ENCODE assay signal across 1 cellular context in the genomic region with DNA sequence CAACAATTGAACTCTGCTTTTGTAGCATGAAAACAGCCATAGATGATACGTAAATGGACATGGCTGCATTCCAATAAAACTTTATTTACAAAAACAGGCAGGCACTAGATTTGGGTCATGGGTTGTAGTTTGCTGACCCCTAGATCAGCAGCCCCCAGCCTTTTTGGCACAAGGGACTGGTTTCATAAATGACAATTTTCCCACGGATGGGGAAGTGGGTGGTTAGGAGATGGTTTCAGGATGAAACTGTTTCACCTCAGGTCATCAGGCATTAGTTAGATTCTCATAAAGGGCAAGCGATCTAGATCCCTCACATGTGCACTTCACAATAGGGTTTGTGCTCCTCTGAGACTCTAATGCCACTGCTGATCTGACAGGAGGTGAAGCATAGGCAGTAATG.
TF ChIP-seq lines count a peak whose summit lies in the region.

No MANE protein-coding gene starts in this region.

TF ChIP-seq in GM12878, 131 proteins besides CTCF, POLR2A, EP300 and RAD21 (continued from another document):
- TF ChIP-seq, protein P1, sequence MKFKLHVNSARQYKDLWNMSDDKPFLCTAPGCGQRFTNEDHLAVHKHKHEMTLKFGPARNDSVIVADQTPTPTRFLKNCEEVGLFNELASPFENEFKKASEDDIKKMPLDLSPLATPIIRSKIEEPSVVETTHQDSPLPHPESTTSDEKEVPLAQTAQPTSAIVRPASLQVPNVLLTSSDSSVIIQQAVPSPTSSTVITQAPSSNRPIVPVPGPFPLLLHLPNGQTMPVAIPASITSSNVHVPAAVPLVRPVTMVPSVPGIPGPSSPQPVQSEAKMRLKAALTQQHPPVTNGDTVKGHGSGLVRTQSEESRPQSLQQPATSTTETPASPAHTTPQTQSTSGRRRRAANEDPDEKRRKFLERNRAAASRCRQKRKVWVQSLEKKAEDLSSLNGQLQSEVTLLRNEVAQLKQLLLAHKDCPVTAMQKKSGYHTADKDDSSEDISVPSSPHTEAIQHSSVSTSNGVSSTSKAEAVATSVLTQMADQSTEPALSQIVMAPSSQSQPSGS (IDR thresholded peaks at IDR 0.05; ENCODE audit: low read length) = no peak
- TF ChIP-seq CHD2 (IDR thresholded peaks at IDR 0.05; ENCODE audit: borderline replicate concordance, low read depth, low read length) (no peak), SIX5 (IDR thresholded peaks at IDR 0.05; ENCODE audit: low read depth, low read length, severe bottlenecking) (no peak), RUNX3 (IDR thresholded peaks at IDR 0.05; ENCODE audit: low read length) (peak; percentile 49; the same call in 1 of the 2 replicates), EGR1 (IDR thresholded peaks at IDR 0.05; ENCODE audit: borderline replicate concordance in 1 of 2, low read depth in 2 of 2, low read length in 2 of 2) (no peak), SREBF2 (IDR thresholded peaks at IDR 0.05; ENCODE audit: low read length) (no peak), KAT2A (conservative IDR thresholded peaks at IDR 0.05; ENCODE audit: control insufficient read depth, low read depth, low read length) (no peak), JUNB (IDR thresholded peaks at IDR 0.05) (0 out of 2 replicates have a peak, but pooled peaks have one; percentile 11), FOS (IDR thresholded peaks at IDR 0.05; ENCODE audit: borderline replicate concordance, extremely low read depth, insufficient read length) (no peak)
- TF ChIP-seq, protein P2, sequence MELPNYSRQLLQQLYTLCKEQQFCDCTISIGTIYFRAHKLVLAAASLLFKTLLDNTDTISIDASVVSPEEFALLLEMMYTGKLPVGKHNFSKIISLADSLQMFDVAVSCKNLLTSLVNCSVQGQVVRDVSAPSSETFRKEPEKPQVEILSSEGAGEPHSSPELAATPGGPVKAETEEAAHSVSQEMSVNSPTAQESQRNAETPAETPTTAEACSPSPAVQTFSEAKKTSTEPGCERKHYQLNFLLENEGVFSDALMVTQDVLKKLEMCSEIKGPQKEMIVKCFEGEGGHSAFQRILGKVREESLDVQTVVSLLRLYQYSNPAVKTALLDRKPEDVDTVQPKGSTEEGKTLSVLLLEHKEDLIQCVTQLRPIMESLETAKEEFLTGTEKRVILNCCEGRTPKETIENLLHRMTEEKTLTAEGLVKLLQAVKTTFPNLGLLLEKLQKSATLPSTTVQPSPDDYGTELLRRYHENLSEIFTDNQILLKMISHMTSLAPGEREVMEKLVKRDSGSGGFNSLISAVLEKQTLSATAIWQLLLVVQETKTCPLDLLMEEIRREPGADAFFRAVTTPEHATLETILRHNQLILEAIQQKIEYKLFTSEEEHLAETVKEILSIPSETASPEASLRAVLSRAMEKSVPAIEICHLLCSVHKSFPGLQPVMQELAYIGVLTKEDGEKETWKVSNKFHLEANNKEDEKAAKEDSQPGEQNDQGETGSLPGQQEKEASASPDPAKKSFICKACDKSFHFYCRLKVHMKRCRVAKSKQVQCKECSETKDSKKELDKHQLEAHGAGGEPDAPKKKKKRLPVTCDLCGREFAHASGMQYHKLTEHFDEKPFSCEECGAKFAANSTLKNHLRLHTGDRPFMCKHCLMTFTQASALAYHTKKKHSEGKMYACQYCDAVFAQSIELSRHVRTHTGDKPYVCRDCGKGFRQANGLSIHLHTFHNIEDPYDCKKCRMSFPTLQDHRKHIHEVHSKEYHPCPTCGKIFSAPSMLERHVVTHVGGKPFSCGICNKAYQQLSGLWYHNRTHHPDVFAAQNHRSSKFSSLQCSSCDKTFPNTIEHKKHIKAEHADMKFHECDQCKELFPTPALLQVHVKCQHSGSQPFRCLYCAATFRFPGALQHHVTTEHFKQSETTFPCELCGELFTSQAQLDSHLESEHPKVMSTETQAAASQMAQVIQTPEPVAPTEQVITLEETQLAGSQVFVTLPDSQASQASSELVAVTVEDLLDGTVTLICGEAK (IDR thresholded peaks at IDR 0.05; ENCODE audit: borderline replicate concordance) = peak; percentile 91
- TF ChIP-seq, protein P3, sequence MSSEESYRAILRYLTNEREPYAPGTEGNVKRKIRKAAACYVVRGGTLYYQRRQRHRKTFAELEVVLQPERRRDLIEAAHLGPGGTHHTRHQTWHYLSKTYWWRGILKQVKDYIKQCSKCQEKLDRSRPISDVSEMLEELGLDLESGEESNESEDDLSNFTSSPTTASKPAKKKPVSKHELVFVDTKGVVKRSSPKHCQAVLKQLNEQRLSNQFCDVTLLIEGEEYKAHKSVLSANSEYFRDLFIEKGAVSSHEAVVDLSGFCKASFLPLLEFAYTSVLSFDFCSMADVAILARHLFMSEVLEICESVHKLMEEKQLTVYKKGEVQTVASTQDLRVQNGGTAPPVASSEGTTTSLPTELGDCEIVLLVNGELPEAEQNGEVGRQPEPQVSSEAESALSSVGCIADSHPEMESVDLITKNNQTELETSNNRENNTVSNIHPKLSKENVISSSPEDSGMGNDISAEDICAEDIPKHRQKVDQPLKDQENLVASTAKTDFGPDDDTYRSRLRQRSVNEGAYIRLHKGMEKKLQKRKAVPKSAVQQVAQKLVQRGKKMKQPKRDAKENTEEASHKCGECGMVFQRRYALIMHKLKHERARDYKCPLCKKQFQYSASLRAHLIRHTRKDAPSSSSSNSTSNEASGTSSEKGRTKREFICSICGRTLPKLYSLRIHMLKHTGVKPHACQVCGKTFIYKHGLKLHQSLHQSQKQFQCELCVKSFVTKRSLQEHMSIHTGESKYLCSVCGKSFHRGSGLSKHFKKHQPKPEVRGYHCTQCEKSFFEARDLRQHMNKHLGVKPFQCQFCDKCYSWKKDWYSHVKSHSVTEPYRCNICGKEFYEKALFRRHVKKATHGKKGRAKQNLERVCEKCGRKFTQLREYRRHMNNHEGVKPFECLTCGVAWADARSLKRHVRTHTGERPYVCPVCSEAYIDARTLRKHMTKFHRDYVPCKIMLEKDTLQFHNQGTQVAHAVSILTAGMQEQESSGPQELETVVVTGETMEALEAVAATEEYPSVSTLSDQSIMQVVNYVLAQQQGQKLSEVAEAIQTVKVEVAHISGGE (CRISPR knock-in tag; IDR thresholded peaks at IDR 0.05) = no peak
